In the genomic region with DNA sequence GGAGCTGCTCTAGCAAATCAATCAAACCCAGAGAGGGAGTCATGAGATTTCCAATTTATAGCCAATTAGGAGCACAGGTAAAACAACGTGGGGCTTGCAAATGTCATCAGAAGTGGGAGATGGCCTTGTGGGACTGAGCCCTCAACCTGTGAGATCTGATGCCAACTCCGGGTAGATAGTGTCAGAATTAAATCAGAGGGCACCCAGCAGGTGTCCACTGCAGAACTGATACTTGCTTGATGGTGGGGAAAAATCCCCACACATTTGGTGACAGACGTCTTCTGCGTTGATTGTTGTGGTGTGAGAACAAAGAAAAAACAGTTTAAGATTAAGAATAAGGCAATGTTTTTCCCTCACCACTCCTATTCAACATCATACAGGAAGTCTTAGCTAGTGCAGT, we compare ENCODE assay signal across 5 cellular contexts.
"Had no signal": no experiment of that assay in that cellular context is flagged by ENCODE, and none has a peak within 500 bp of the region (broad histone marks: within the 10 kb centered on the region; RNA-seq: fewer than 3 reads in every experiment).

No MANE protein-coding gene starts in this region.

- DNase-seq: H9, HCEC 1CT, IMR-90 had no signal

- H2AFZ ChIP-seq: GM23338 had no signal

- H3K4me3 Mint-ChIP-seq: GM23338, H9 had no signal

- H3K4me1 Mint-ChIP-seq: GM23338, H9 had no signal

- H3K9me3 Mint-ChIP-seq: GM23338, H9 had no signal

- ATAC-seq: GM23338, K562 had no signal

- H3K27ac Mint-ChIP-seq: GM23338, H9 had no signal

- H3K4me3 ChIP-seq: GM23338, K562 had no signal
